In the genomic region with DNA sequence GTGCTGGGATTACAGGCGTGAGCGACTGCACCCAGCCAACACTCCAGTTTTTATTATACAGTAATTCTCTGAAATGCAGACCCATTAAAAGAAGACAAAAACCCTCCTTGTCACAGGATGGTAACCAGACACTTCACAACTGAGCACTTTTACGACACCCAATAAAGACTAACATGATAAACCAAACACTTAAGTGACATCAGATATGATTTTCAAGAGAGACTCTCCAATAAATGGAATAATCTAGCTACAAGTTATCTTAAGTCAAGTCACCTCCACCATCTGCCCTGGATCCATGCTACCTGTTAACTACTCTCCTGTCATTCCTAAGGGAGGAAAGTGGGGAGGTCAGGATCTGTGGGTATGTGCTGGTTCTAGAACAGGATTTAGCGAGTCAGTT, we compare ENCODE assay signal across 1 cellular context.
A peak's percentile ranks its signal among the peaks of the same experiment; 100 is the strongest.
TF ChIP-seq lines count a peak whose summit lies in the region.

No MANE protein-coding gene starts in this region.

TF ChIP-seq in HEK293, 187 proteins besides CTCF, POLR2A, EP300 and RAD21 (continued from another document):
- TF ChIP-seq, protein P1, sequence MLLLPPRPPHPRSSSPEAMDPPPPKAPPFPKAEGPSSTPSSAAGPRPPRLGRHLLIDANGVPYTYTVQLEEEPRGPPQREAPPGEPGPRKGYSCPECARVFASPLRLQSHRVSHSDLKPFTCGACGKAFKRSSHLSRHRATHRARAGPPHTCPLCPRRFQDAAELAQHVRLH (tag by site-specific recombination; IDR thresholded peaks at IDR 0.05): peak; percentile 94
- TF ChIP-seq TCF7L2 (IDR thresholded peaks at IDR 0.05; ENCODE audit: borderline replicate concordance, low read depth, low read length): peak; percentile 36; the same call in 1 of the 2 replicates
- TF ChIP-seq ZNF2 (tag by site-specific recombination; IDR thresholded peaks at IDR 0.05): 0 out of 2 replicates have a peak, but pooled peaks have one; percentile 49
- TF ChIP-seq ZBTB21 (tag by site-specific recombination; IDR thresholded peaks at IDR 0.05): no peak
- peak; percentile 96 for TF ChIP-seq OSR2 (tag by site-specific recombination; IDR thresholded peaks at IDR 0.05)
- peak; percentile 58; the same call in 1 of the 2 replicates for TF ChIP-seq SP7 (tag by site-specific recombination; IDR thresholded peaks at IDR 0.05)
- TF ChIP-seq ZNF501 (tag by site-specific recombination; IDR thresholded peaks at IDR 0.05): peak; percentile 63; the same call in 1 of the 2 replicates
- TF ChIP-seq ZNF544 (tag by site-specific recombination; IDR thresholded peaks at IDR 0.05): no peak
- 0 out of 2 replicates have a peak, but pooled peaks have one; percentile 55 for TF ChIP-seq GFI1B (tag by site-specific recombination; IDR thresholded peaks at IDR 0.05)
- TF ChIP-seq ZNF16 (tag by site-specific recombination; IDR thresholded peaks at IDR 0.05; ENCODE audit: low read depth): no peak
- peak; percentile 90 for TF ChIP-seq ZXDB (tag by site-specific recombination; IDR thresholded peaks at IDR 0.05)
- TF ChIP-seq ZNF785 (tag by site-specific recombination; IDR thresholded peaks at IDR 0.05): no peak
- no peak for TF ChIP-seq ZFP37 (tag by site-specific recombination; IDR thresholded peaks at IDR 0.05)
- peak; percentile 29; the same call in 1 of the 2 replicates for TF ChIP-seq GLIS1 (tag by site-specific recombination; IDR thresholded peaks at IDR 0.05)
- peak; percentile 85 for TF ChIP-seq ZNF558 (tag by site-specific recombination; IDR thresholded peaks at IDR 0.05)
- TF ChIP-seq, protein P2, sequence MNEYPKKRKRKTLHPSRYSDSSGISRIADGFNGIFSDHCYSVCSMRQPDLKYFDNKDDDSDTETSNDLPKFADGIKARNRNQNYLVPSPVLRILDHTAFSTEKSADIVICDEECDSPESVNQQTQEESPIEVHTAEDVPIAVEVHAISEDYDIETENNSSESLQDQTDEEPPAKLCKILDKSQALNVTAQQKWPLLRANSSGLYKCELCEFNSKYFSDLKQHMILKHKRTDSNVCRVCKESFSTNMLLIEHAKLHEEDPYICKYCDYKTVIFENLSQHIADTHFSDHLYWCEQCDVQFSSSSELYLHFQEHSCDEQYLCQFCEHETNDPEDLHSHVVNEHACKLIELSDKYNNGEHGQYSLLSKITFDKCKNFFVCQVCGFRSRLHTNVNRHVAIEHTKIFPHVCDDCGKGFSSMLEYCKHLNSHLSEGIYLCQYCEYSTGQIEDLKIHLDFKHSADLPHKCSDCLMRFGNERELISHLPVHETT (tag by site-specific recombination; IDR thresholded peaks at IDR 0.05): 0 out of 2 replicates have a peak, but pooled peaks have one; percentile 16
- TF ChIP-seq ZNF549 (tag by site-specific recombination; IDR thresholded peaks at IDR 0.05): no peak
